1 cellular context compared by ENCODE assay signal in genomic region chr17:2687074-2687418, GRCh38.
TF ChIP-seq lines count a peak whose summit lies in the region.

No MANE protein-coding gene starts in this region.

TF ChIP-seq in K562, 482 proteins besides CTCF, POLR2A, EP300 and RAD21:
- TF ChIP-seq POLR2G (IDR thresholded peaks at IDR 0.05; ENCODE audit: low read depth, low read length) = peak; percentile 40; the same call in 1 of the 2 replicates
- TF ChIP-seq STAT5A (IDR thresholded peaks at IDR 0.05; ENCODE audit: borderline replicate concordance, low read length) = no peak
TF ChIP-seq in K562: peak in this region for 1.
